Comparison of ENCODE assay signal across 1 cellular context in genomic region chr6:42293579-42293978, GRCh38.
TF ChIP-seq lines count a peak whose summit lies in the region.

No MANE protein-coding gene starts in this region.

TF ChIP-seq in IMR-90, 13 proteins besides CTCF, POLR2A, EP300 and RAD21:
- no peak for TF ChIP-seq BHLHE40 (IDR thresholded peaks at IDR 0.05; ENCODE audit: low read depth, low read length)
- no peak for TF ChIP-seq MXI1 (IDR thresholded peaks at IDR 0.05; ENCODE audit: borderline replicate concordance, low read depth, low read length)
TF ChIP-seq in IMR-90: peak in this region for 0.
